Comparison of ENCODE assay signal across 9 cellular contexts in the genomic region with DNA sequence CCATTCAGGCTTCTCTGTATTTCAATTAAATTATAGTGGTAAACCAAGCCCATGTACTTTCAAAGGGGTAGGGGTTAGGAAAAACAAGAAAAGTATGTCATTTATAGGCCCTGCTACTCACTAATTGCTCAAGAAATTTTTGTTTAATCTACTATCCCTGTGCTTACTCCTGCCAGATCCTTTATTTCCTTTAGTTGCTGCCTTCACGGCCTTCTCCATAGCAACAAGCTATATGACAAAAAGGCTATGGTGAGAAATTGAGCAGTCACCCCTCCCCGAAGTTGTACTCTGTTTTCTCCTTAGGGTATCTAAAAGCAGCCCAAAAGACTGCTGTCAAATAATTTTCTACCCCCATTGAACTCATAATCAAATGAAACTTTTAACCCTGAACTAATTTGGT.
DNase-seq lines count a peak whose midpoint lies in the region; ATAC-seq and TF ChIP-seq lines count a peak whose summit lies in the region.
"Had no signal": no experiment of that assay in that cellular context is flagged by ENCODE, and none has a peak within 500 bp of the region (broad histone marks: within the 10 kb centered on the region; RNA-seq: fewer than 3 reads in every experiment).

No MANE protein-coding gene starts in this region.

- H3K27ac ChIP-seq in colonic mucosa = no peak overlapping the region

- H3K4me1 Mint-ChIP-seq in stimulated activated memory B cell treated with anti-CD40 and anti-IgM and Interleukin-4, amounts not matched to agents 10 μg/mL and 1 μg/mL and 100 μg/mL, for 72 hours = peaks cover 39% of the 10 kb centered on the region

- no peak for ATAC-seq in stimulated activated memory B cell treated with anti-CD40 and anti-IgM and Interleukin-4, amounts not matched to agents 10 μg/mL and 1 μg/mL and 100 μg/mL, for 72 hours

- no peaks in the 10 kb centered on the region for H3K9me3 ChIP-seq in colonic mucosa

- H3K4me3 Mint-ChIP-seq in stimulated activated memory B cell treated with anti-CD40 and anti-IgM and Interleukin-4, amounts not matched to agents 10 μg/mL and 1 μg/mL and 100 μg/mL, for 72 hours = no peak overlapping the region

- intact Hi-C loops in colonic mucosa (cut with DNase I) = no loop called here

- peaks cover 13% of the 10 kb centered on the region for H3K4me1 ChIP-seq in colonic mucosa

- H3K27me3 Mint-ChIP-seq in stimulated activated memory B cell treated with anti-CD40 and anti-IgM and Interleukin-4, amounts not matched to agents 10 μg/mL and 1 μg/mL and 100 μg/mL, for 72 hours = no peaks in the 10 kb centered on the region

- DNase-seq in NCI-H748 (lab: John Stamatoyannopoulos, UW; ENCODE audit: unreplicated experiment) = peak; percentile 48
- DNase-seq in NCI-H748 treated with DMSO at 0.1 percent for 48 hours (lab: John Stamatoyannopoulos, UW) = no peak
- peak; percentile 45 for DNase-seq in astrocyte of the hippocampus (ENCODE audit: low read depth, low spot score)
- DNase-seq in left kidney (ENCODE audit: low read depth, low spot score) = peak; percentile 56
- DNase-seq in islet precursor cell = no peak
- DNase-seq in colonic mucosa = no peak
- DNase-seq in NCI-H510A treated with DMSO at 0.1 percent for 48 hours (lab: John Stamatoyannopoulos, UW) = no peak

- TF ChIP-seq CTCF in colonic mucosa (IDR thresholded peaks at IDR 0.05) = no peak

- no peaks in the 10 kb centered on the region for H3K27me3 ChIP-seq in colonic mucosa

- H3K4me3 ChIP-seq in colonic mucosa = no peak overlapping the region
- H3K4me3 ChIP-seq: SK-N-MC had no signal

- H3K36me3 Mint-ChIP-seq in stimulated activated memory B cell treated with anti-CD40 and anti-IgM and Interleukin-4, amounts not matched to agents 10 μg/mL and 1 μg/mL and 100 μg/mL, for 72 hours = peaks cover 25% of the 10 kb centered on the region

- peak overlapping the region; percentile 1 for H3K27ac Mint-ChIP-seq in stimulated activated memory B cell treated with anti-CD40 and anti-IgM and Interleukin-4, amounts not matched to agents 10 μg/mL and 1 μg/mL and 100 μg/mL, for 72 hours

- peaks cover 6% of the 10 kb centered on the region for H3K9me3 Mint-ChIP-seq in stimulated activated memory B cell treated with anti-CD40 and anti-IgM and Interleukin-4, amounts not matched to agents 10 μg/mL and 1 μg/mL and 100 μg/mL, for 72 hours

- no peak overlapping the region for H3K9ac ChIP-seq in colonic mucosa (ENCODE audit: low read depth in 2 of 2, low read length in 2 of 2)

- H3K36me3 ChIP-seq in colonic mucosa = no peaks in the 10 kb centered on the region

Comparison
In these comparisons a context has a peak if more than half of its experiments do, and no peak if none do; other contexts are left out.
1. DNase-seq: peak in NCI-H748 (single experiment), astrocyte of the hippocampus (single experiment) and left kidney (single experiment); none in NCI-H748 treated with DMSO at 0.1 percent for 48 hours (single experiment), islet precursor cell (single experiment), colonic mucosa (single experiment) and NCI-H510A treated with DMSO at 0.1 percent for 48 hours (single experiment).